1 cellular context compared by ENCODE assay signal in the genomic region with DNA sequence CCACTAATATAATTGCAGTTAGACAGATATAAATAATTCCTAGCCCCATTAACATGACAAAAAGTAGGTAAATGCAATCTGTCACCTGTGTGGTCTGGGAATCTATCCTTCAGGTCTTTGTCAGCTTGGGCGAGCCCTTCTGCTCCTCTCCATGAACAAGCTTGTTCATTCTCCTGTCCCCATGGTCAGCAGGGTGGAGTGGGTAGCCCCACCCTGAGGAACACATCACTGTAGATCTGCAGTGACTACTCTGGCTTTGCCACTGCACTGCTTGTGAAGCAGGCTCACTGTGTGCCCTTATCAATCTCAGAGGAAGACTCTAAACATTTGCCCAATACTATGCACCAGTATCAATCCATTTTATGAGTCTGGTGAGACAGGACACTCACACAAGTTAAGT.
TF ChIP-seq lines count a peak whose summit lies in the region.

No MANE protein-coding gene starts in this region.

TF ChIP-seq in HepG2, 621 proteins besides CTCF, POLR2A, EP300 and RAD21 (continued from another document):
- TF ChIP-seq, protein P1, sequence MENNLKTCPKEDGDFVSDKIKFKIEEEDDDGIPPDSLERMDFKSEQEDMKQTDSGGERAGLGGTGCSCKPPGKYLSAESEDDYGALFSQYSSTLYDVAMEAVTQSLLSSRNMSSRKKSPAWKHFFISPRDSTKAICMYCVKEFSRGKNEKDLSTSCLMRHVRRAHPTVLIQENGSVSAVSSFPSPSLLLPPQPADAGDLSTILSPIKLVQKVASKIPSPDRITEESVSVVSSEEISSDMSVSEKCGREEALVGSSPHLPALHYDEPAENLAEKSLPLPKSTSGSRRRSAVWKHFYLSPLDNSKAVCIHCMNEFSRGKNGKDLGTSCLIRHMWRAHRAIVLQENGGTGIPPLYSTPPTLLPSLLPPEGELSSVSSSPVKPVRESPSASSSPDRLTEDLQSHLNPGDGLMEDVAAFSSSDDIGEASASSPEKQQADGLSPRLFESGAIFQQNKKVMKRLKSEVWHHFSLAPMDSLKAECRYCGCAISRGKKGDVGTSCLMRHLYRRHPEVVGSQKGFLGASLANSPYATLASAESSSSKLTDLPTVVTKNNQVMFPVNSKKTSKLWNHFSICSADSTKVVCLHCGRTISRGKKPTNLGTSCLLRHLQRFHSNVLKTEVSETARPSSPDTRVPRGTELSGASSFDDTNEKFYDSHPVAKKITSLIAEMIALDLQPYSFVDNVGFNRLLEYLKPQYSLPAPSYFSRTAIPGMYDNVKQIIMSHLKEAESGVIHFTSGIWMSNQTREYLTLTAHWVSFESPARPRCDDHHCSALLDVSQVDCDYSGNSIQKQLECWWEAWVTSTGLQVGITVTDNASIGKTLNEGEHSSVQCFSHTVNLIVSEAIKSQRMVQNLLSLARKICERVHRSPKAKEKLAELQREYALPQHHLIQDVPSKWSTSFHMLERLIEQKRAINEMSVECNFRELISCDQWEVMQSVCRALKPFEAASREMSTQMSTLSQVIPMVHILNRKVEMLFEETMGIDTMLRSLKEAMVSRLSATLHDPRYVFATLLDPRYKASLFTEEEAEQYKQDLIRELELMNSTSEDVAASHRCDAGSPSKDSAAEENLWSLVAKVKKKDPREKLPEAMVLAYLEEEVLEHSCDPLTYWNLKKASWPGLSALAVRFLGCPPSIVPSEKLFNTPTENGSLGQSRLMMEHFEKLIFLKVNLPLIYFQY (CRISPR knock-in tag; IDR thresholded peaks at IDR 0.05; ENCODE audit: borderline replicate concordance), result no peak
- TF ChIP-seq, protein P2, sequence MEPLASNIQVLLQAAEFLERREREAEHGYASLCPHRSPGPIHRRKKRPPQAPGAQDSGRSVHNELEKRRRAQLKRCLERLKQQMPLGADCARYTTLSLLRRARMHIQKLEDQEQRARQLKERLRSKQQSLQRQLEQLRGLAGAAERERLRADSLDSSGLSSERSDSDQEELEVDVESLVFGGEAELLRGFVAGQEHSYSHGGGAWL (CRISPR knock-in tag; IDR thresholded peaks at IDR 0.05), result no peak
- TF ChIP-seq PHF5A (CRISPR knock-in tag; IDR thresholded peaks at IDR 0.05; ENCODE audit: low read depth, unreplicated experiment), result no peak
- TF ChIP-seq, protein P3, sequence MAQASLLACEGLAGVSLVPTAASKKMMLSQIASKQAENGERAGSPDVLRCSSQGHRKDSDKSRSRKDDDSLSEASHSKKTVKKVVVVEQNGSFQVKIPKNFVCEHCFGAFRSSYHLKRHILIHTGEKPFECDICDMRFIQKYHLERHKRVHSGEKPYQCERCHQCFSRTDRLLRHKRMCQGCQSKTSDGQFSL (CRISPR knock-in tag; IDR thresholded peaks at IDR 0.05), result no peak
- no peak for TF ChIP-seq SALL2 (CRISPR knock-in tag; IDR thresholded peaks at IDR 0.05)
- TF ChIP-seq SMAD1 (CRISPR knock-in tag; IDR thresholded peaks at IDR 0.05; ENCODE audit: borderline replicate concordance, low read depth), result no peak
- no peak for TF ChIP-seq NFYC (CRISPR knock-in tag; IDR thresholded peaks at IDR 0.05)
- no peak for TF ChIP-seq POLR2AphosphoS5 (IDR thresholded peaks at IDR 0.05; ENCODE audit: low read depth, low read length)
- TF ChIP-seq TBX3 (IDR thresholded peaks at IDR 0.05; ENCODE audit: borderline replicate concordance), result no peak
- no peak for TF ChIP-seq ZNF775 (CRISPR knock-in tag; IDR thresholded peaks at IDR 0.05; ENCODE audit: borderline replicate concordance)
- TF ChIP-seq ZNF124 (CRISPR knock-in tag; IDR thresholded peaks at IDR 0.05), result no peak
- TF ChIP-seq ZNF143 (CRISPR knock-in tag; IDR thresholded peaks at IDR 0.05), result no peak
- TF ChIP-seq, protein P4, sequence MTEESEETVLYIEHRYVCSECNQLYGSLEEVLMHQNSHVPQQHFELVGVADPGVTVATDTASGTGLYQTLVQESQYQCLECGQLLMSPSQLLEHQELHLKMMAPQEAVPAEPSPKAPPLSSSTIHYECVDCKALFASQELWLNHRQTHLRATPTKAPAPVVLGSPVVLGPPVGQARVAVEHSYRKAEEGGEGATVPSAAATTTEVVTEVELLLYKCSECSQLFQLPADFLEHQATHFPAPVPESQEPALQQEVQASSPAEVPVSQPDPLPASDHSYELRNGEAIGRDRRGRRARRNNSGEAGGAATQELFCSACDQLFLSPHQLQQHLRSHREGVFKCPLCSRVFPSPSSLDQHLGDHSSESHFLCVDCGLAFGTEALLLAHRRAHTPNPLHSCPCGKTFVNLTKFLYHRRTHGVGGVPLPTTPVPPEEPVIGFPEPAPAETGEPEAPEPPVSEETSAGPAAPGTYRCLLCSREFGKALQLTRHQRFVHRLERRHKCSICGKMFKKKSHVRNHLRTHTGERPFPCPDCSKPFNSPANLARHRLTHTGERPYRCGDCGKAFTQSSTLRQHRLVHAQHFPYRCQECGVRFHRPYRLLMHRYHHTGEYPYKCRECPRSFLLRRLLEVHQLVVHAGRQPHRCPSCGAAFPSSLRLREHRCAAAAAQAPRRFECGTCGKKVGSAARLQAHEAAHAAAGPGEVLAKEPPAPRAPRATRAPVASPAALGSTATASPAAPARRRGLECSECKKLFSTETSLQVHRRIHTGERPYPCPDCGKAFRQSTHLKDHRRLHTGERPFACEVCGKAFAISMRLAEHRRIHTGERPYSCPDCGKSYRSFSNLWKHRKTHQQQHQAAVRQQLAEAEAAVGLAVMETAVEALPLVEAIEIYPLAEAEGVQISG (CRISPR knock-in tag; IDR thresholded peaks at IDR 0.05), result no peak
- no peak for TF ChIP-seq KDM6A (CRISPR knock-in tag; IDR thresholded peaks at IDR 0.05; ENCODE audit: low read depth)
TF ChIP-seq in HepG2: peak in this region for 0.
